1 cellular context compared by ENCODE assay signal in genomic region chr14:21268612-21269251, GRCh38.
TF ChIP-seq lines count a peak whose summit lies in the region.

No MANE protein-coding gene starts in this region.

TF ChIP-seq in HCT116, 20 proteins besides CTCF, POLR2A, EP300 and RAD21 (continued from another document):
- TF ChIP-seq YY1 (IDR thresholded peaks at IDR 0.05; ENCODE audit: extremely low read depth, insufficient replicate concordance, low read depth, low read length) (no peak), ZFX (IDR thresholded peaks at IDR 0.05) (no peak), CBX3 (IDR thresholded peaks at IDR 0.05; ENCODE audit: low read depth) (no peak), FOSL1 (IDR thresholded peaks at IDR 0.05; ENCODE audit: low read depth) (no peak), MAX (IDR thresholded peaks at IDR 0.05) (no peak), POLR2AphosphoS5 (IDR thresholded peaks at IDR 0.05; ENCODE audit: low read depth, low read length) (no peak), ATF3 (IDR thresholded peaks at IDR 0.05) (no peak), SP1 (IDR thresholded peaks at IDR 0.05; ENCODE audit: low read depth) (no peak)
